ENCODE assay signal across 28 cellular contexts in the genomic region with DNA sequence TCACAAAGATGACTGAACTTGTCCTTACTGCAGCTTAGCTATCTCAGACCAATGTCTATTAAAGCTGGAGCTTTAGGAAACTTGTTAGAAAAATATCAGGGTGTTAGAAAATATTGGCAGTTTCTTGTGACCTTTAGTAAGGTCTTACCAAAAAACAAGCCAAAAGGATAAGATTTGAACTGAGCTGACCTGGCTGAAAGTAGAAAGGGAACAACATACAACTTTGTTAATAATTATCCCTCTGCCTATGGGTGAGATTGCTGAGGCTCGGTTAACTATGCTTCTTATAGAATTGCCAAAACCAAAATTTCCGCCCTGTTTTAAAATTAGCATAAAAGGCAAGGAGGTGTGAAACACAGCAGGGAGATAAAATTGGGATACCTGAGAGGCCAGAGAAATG.
"Had no signal": no experiment of that assay in that cellular context is flagged by ENCODE, and none has a peak within 500 bp of the region (broad histone marks: within the 10 kb centered on the region; RNA-seq: fewer than 3 reads in every experiment).

No MANE protein-coding gene starts in this region.

- ATAC-seq: effector memory CD8-positive, alpha-beta T cell; esophagus mucosa; foreskin keratinocyte; gastrocnemius medialis; gastroesophageal sphincter; heart left ventricle; heart right ventricle had no signal

- H3K36me3 ChIP-seq: colonic mucosa, esophagus muscularis mucosa, esophagus squamous epithelium, gastrocnemius medialis, gastroesophageal sphincter, heart left ventricle, heart right ventricle had no signal

- DNase-seq: colonic mucosa; cortex of kidney; dermis blood vessel endothelial cell; dorsolateral prefrontal cortex; effector CD4-positive, alpha-beta T cell; effector CD8-positive, alpha-beta T cell; effector memory CD4-positive, alpha-beta T cell; effector memory CD8-positive, alpha-beta T cell; endodermal cell; erythroblast; esophagus squamous epithelium; foreskin fibroblast; foreskin keratinocyte; foreskin melanocyte; gastrocnemius medialis; glutamatergic neuron; head of caudate nucleus; heart left ventricle; heart right ventricle had no signal

- H3K27me3 ChIP-seq: colonic mucosa, esophagus muscularis mucosa, foreskin keratinocyte, gastrocnemius medialis, gastroesophageal sphincter, heart left ventricle had no signal

- FAIRE-seq: colon, endometrium, endothelial cell of umbilical vein, frontal cortex had no signal

- H3K4me3 ChIP-seq: colonic mucosa, coronary artery, dorsolateral prefrontal cortex, esophagus muscularis mucosa, esophagus squamous epithelium, gastrocnemius medialis, gastroesophageal sphincter, heart left ventricle, heart right ventricle had no signal

- H3K9me3 ChIP-seq: colonic mucosa, esophagus muscularis mucosa, gastrocnemius medialis had no signal

- H3K4me1 ChIP-seq: colonic mucosa, esophagus muscularis mucosa, esophagus squamous epithelium, foreskin keratinocyte, gastrocnemius medialis, gastroesophageal sphincter, heart left ventricle, heart right ventricle had no signal

- H3K27ac ChIP-seq: colonic mucosa, coronary artery, dorsolateral prefrontal cortex, epithelial cell of prostate, esophagus muscularis mucosa, esophagus squamous epithelium, foreskin keratinocyte, gastrocnemius medialis, gastroesophageal sphincter, heart left ventricle, heart right ventricle had no signal
